Comparison of ENCODE assay signal across 8 cellular contexts in the genomic region with DNA sequence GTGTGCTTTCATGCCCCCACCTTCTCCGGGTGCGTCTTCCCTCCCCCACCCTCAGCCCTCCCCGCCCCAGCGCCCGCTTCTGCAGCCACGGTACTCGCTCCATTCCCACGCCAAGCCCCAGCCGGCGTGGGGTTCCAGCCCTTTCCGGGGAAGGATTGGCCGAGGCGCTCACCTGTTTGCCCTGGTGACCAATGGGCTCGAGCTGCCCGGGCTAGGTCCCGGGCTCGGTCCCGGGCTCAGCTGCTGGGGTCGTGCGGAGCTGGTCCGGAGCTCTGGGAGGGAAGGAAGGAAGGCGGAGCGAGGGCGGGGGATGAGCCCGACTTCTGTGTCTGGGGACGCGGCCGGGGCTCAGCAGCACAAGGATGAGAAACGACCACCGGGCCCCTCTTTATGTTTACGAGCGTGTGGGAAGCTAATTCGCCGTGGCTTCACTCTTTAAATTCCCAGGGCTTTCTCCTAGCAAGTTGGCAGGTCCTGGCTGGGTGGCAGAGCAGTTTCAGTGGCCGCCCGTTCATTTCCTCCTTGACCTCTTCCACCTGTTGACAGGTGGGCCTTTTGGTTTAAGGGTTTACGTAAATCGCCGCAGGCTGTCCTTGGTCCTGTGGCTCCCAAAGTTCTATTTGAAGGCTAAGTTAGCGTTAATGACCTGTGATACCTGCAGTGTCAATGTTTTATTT.
DNase-seq lines count a peak whose midpoint lies in the region; ATAC-seq and TF ChIP-seq lines count a peak whose summit lies in the region.

A gene with protein sequence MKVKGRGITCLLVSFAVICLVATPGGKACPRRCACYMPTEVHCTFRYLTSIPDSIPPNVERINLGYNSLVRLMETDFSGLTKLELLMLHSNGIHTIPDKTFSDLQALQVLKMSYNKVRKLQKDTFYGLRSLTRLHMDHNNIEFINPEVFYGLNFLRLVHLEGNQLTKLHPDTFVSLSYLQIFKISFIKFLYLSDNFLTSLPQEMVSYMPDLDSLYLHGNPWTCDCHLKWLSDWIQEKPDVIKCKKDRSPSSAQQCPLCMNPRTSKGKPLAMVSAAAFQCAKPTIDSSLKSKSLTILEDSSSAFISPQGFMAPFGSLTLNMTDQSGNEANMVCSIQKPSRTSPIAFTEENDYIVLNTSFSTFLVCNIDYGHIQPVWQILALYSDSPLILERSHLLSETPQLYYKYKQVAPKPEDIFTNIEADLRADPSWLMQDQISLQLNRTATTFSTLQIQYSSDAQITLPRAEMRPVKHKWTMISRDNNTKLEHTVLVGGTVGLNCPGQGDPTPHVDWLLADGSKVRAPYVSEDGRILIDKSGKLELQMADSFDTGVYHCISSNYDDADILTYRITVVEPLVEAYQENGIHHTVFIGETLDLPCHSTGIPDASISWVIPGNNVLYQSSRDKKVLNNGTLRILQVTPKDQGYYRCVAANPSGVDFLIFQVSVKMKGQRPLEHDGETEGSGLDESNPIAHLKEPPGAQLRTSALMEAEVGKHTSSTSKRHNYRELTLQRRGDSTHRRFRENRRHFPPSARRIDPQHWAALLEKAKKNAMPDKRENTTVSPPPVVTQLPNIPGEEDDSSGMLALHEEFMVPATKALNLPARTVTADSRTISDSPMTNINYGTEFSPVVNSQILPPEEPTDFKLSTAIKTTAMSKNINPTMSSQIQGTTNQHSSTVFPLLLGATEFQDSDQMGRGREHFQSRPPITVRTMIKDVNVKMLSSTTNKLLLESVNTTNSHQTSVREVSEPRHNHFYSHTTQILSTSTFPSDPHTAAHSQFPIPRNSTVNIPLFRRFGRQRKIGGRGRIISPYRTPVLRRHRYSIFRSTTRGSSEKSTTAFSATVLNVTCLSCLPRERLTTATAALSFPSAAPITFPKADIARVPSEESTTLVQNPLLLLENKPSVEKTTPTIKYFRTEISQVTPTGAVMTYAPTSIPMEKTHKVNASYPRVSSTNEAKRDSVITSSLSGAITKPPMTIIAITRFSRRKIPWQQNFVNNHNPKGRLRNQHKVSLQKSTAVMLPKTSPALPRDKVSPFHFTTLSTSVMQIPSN (N-terminal part only) (minus strand): TSS at position 288 of the 677 bp plus-strand sequence. CDS start 2,352 bp downstream, outside the sequence.

- H3K27me3 ChIP-seq in iPS-18a (ENCODE audit: control insufficient read depth, insufficient read depth, low read length) = peaks cover 6% of the 10 kb centered on the region

- H3K4me1 Mint-ChIP-seq in activated naive CD8-positive, alpha-beta T cell (ENCODE audit: low read depth) = peaks cover 2% of the 10 kb centered on the region

- H3K36me3 Mint-ChIP-seq in activated naive CD8-positive, alpha-beta T cell = no peaks in the 10 kb centered on the region

- CTCF ChIA-PET in HEK293T (lab: Yijun Ruan, JAX) = no interaction called here

- no peaks in the 10 kb centered on the region for H3K36me3 ChIP-seq in iPS-18a (ENCODE audit: control insufficient read depth, low read depth, low read length)

- DNase-seq in HEK293T (ENCODE audit: extremely low spot score) = peak; percentile 56
- no peak for DNase-seq in activated CD8-positive, alpha-beta memory T cell treated with anti-CD3 and anti-CD28 coated beads, Interleukin-2, amount 50 U/mL, for 48 hours
- DNase-seq in stimulated activated naive CD4-positive, alpha-beta T cell treated with Interleukin-2 at 50 U/mL for 16 hours (lab: John Stamatoyannopoulos, UW) = no peak
- DNase-seq in medulla oblongata (ENCODE audit: extremely low spot score) = no peak

- POLR2A ChIA-PET in HEK293T (lab: Yijun Ruan, JAX) = no interaction called here

- ATAC-seq in GM18907 (IDR thresholded peaks at IDR 0.05; ENCODE audit: unreplicated experiment) = no peak

- no peaks in the 10 kb centered on the region for H3K4me1 ChIP-seq in iPS-18a (ENCODE audit: control insufficient read depth, low read depth, low read length)

- H3K4me3 Mint-ChIP-seq in activated naive CD8-positive, alpha-beta T cell = peak within 1 kb of the TSS; percentile 68

- H3K27ac Mint-ChIP-seq in activated naive CD8-positive, alpha-beta T cell = no peak within 1 kb of the TSS

- H3K9me3 Mint-ChIP-seq in activated naive CD8-positive, alpha-beta T cell (ENCODE audit: low read depth) = no peaks in the 10 kb centered on the region

- H3K27me3 Mint-ChIP-seq in activated naive CD8-positive, alpha-beta T cell = peaks cover 13% of the 10 kb centered on the region

- no peak within 1 kb of the TSS for H3K27ac ChIP-seq in iPS-18a (ENCODE audit: low read length)
- H3K27ac ChIP-seq in skin epidermis = peak within 1 kb of the TSS in 11 of 21 experiments; percentile 4 to 76 (median 33)

- H3K9ac ChIP-seq in iPS-18a (ENCODE audit: low read length) = no peak within 1 kb of the TSS

- H3K4me3 ChIP-seq in iPS-18a (ENCODE audit: low read length) (peak within 1 kb of the TSS; percentile 35), skin epidermis (peak within 1 kb of the TSS; percentile 17 to 54 (median 33))

- H3K9me3 ChIP-seq in iPS-18a (ENCODE audit: control insufficient read depth, low read depth, low read length) = no peaks in the 10 kb centered on the region

TF ChIP-seq in HEK293T, 16 proteins besides CTCF, POLR2A, EP300 and RAD21:
- TF ChIP-seq NFRKB (IDR thresholded peaks at IDR 0.05) = no peak
- no peak for TF ChIP-seq SP1 (IDR thresholded peaks at IDR 0.05)
- TF ChIP-seq FOXM1 (IDR thresholded peaks at IDR 0.05; ENCODE audit: borderline replicate concordance) = no peak
- TF ChIP-seq FOXA1 (IDR thresholded peaks at IDR 0.05) = no peak
- no peak for TF ChIP-seq CTBP1 (IDR thresholded peaks at IDR 0.05; ENCODE audit: borderline replicate concordance)
- no peak for TF ChIP-seq ARNT (IDR thresholded peaks at IDR 0.05)
- TF ChIP-seq TARDBP (IDR thresholded peaks at IDR 0.05) = no peak
- no peak for TF ChIP-seq HDGF (IDR thresholded peaks at IDR 0.05; ENCODE audit: borderline replicate concordance)
- TF ChIP-seq LEF1 (IDR thresholded peaks at IDR 0.05; ENCODE audit: borderline replicate concordance) = no peak
- TF ChIP-seq BHLHE40 (IDR thresholded peaks at IDR 0.05; ENCODE audit: borderline replicate concordance) = no peak
- TF ChIP-seq, protein P1, sequence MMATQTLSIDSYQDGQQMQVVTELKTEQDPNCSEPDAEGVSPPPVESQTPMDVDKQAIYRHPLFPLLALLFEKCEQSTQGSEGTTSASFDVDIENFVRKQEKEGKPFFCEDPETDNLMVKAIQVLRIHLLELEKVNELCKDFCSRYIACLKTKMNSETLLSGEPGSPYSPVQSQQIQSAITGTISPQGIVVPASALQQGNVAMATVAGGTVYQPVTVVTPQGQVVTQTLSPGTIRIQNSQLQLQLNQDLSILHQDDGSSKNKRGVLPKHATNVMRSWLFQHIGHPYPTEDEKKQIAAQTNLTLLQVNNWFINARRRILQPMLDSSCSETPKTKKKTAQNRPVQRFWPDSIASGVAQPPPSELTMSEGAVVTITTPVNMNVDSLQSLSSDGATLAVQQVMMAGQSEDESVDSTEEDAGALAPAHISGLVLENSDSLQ (IDR thresholded peaks at IDR 0.05) = no peak
- TF ChIP-seq ELF4 (IDR thresholded peaks at IDR 0.05) = no peak
